Comparison of ENCODE assay signal across 27 cellular contexts in genomic region chr7:87590578-87590977, GRCh38. TPM values are rescaled to one million over a fixed set of nuclear protein-coding genes. Genes with fewer than 3 reads are reported as not detected.
"Had no signal": no experiment of that assay in that cellular context is flagged by ENCODE, and none has a peak within 500 bp of the region (broad histone marks: within the 10 kb centered on the region; RNA-seq: fewer than 3 reads in every experiment).

No MANE protein-coding gene starts in this region.

- H3K9me3 Mint-ChIP-seq: activated T-helper 1 cell treated with anti-CD3 and anti-CD28 coated beads, Interleukin-12 subunit alpha, Interleukin-12 subunit beta, Interleukin-2, Interleukin-4 antibody, amounts not matched to agents 30 ng/mL and 10 ng/mL and 1 ng/mL, durations not matched to agents 14 hours and 24 hours and 36 hours; endodermal cell; mesothelial cell of epicardium; naive B cell; neural progenitor cell; stimulated activated memory B cell treated with anti-CD40 and anti-IgM and Interleukin-4, amounts not matched to agents 10 μg/mL and 1 μg/mL and 100 μg/mL, for 72 hours; T-helper 1 cell treated with Interleukin-12 subunit alpha and Interleukin-12 subunit beta and Interleukin-4 antibody, amounts not matched to agents 30 μg/mL and 1 μg/mL, for 36 hours; type B pancreatic cell had no signal

- H3K4me1 ChIP-seq: neural progenitor cell, parathyroid adenoma, psoas muscle, sigmoid colon, vagina had no signal

- H3K4me2 ChIP-seq: neural progenitor cell had no signal

- H3K27me3 Mint-ChIP-seq: naive B cell; stimulated activated memory B cell treated with anti-CD40 and anti-IgM and Interleukin-4, amounts not matched to agents 10 μg/mL and 1 μg/mL and 100 μg/mL, for 72 hours; type B pancreatic cell had no signal

- H3K4me3 Mint-ChIP-seq: activated T-helper 1 cell treated with anti-CD3 and anti-CD28 coated beads, Interleukin-12 subunit alpha, Interleukin-12 subunit beta, Interleukin-2, Interleukin-4 antibody, amounts not matched to agents 30 ng/mL and 10 ng/mL and 1 ng/mL, durations not matched to agents 14 hours and 24 hours and 36 hours; endodermal cell; mesothelial cell of epicardium; naive B cell; neural progenitor cell; stimulated activated memory B cell treated with anti-CD40 and anti-IgM and Interleukin-4, amounts not matched to agents 10 μg/mL and 1 μg/mL and 100 μg/mL, for 72 hours; T-helper 1 cell treated with Interleukin-12 subunit alpha and Interleukin-12 subunit beta and Interleukin-4 antibody, amounts not matched to agents 30 μg/mL and 1 μg/mL, for 36 hours; type B pancreatic cell had no signal

- ATAC-seq: esophagus mucosa; psoas muscle; stimulated activated memory B cell treated with anti-CD40 and anti-IgM and Interleukin-4, amounts not matched to agents 10 μg/mL and 1 μg/mL and 100 μg/mL, for 72 hours had no signal

- H3K4me3 ChIP-seq: coronary artery, neural progenitor cell, psoas muscle, sigmoid colon, SK-N-MC, vagina had no signal

- H3K36me3 ChIP-seq: neural progenitor cell, sigmoid colon, vagina had no signal

- H3K9me3 ChIP-seq: psoas muscle, sigmoid colon, vagina had no signal

- H3K27ac Mint-ChIP-seq: activated T-helper 1 cell treated with anti-CD3 and anti-CD28 coated beads, Interleukin-12 subunit alpha, Interleukin-12 subunit beta, Interleukin-2, Interleukin-4 antibody, amounts not matched to agents 30 ng/mL and 10 ng/mL and 1 ng/mL, durations not matched to agents 14 hours and 24 hours and 36 hours; endodermal cell; mesothelial cell of epicardium; naive B cell; neural progenitor cell; stimulated activated memory B cell treated with anti-CD40 and anti-IgM and Interleukin-4, amounts not matched to agents 10 μg/mL and 1 μg/mL and 100 μg/mL, for 72 hours; T-helper 1 cell treated with Interleukin-12 subunit alpha and Interleukin-12 subunit beta and Interleukin-4 antibody, amounts not matched to agents 30 μg/mL and 1 μg/mL, for 36 hours; type B pancreatic cell had no signal

- H2AFZ ChIP-seq: neural progenitor cell, parathyroid adenoma had no signal

- H3K27me3 ChIP-seq: sigmoid colon, vagina had no signal

- DNase-seq: activated CD4-positive, alpha-beta T cell treated with anti-CD3 and anti-CD28 coated beads, Interleukin-2, amount 50 U/mL, for 1 hour; activated CD4-positive, CD25-positive, alpha-beta regulatory T cell treated with anti-CD3 and anti-CD28 coated beads, Interleukin-2, amount 50 U/mL, for 72 hours; activated gamma-delta T cell; activated naive CD4-positive, alpha-beta T cell treated with anti-CD3 and anti-CD28 coated beads, Interleukin-2, amount 50 U/mL, for 16 hours; activated T-cell treated with anti-CD3 and anti-CD28 coated beads, Interleukin-2, amount 50 U/mL, for 1 hour; endodermal cell; foreskin fibroblast; head of caudate nucleus; hippocampal formation; naive B cell; occipital lobe; psoas muscle; sigmoid colon; small intestine; stimulated activated CD4-positive, alpha-beta T cell treated with anti-CD3 and anti-CD28 coated beads, Interleukin-4, amount 100 ng/mL, for 24 hours; T1000 had no signal

- H3K9ac ChIP-seq: neural progenitor cell, parathyroid adenoma had no signal

- H3K36me3 Mint-ChIP-seq: mesothelial cell of epicardium; neural progenitor cell; stimulated activated memory B cell treated with anti-CD40 and anti-IgM and Interleukin-4, amounts not matched to agents 10 μg/mL and 1 μg/mL and 100 μg/mL, for 72 hours; type B pancreatic cell had no signal

- H3K4me1 Mint-ChIP-seq: endodermal cell; mesothelial cell of epicardium; neural progenitor cell; stimulated activated memory B cell treated with anti-CD40 and anti-IgM and Interleukin-4, amounts not matched to agents 10 μg/mL and 1 μg/mL and 100 μg/mL, for 72 hours had no signal

- H3K27ac ChIP-seq: coronary artery, neural progenitor cell, parathyroid adenoma, psoas muscle, sigmoid colon, SK-N-MC, vagina had no signal

- FAIRE-seq: small intestine had no signal

- H3K79me2 ChIP-seq: parathyroid adenoma had no signal

RNA-seq across cellular contexts. Expression of gene RUNDC3B, which starts 37.6 kb away (rescaled TPM):
- total RNA-seq: mesothelial cell of epicardium had no signal
